Comparison of ENCODE assay signal across 8 cellular contexts in the genomic region with DNA sequence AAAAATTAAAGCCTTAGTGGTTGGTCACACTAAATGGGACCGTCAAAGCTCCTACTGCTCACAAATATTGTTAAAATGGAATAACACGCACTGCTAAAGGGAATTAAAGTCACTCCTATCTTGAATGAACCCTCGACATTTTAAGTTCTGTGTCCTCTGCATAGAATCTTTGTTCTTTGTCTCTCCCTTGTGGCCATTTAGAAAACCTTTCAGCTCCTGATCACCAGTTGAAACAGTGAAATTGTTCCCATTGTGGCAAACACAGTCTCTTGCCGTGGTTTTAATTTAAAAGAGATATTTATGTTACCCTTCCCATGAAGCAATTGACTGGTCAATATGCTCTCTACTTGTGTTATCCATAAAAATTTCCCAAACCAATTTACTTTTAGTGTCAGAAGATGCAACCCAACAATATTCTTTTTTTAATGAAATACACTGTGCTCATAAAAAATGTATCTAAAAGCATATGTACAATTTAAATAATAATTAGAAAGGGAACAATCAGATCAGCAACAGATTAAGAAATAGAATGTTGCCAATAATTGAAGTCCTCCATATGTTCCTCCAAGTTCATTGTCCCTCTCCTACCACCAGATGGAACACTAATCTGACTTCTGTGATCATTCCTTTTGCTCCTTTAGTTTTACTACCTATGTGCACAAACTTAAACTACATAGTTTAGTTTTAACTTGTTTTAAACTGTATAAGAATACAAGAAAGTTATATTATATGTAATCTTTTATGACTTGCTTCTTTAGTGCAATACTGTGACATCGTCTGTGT. TPM values are rescaled to one million over a fixed set of nuclear protein-coding genes. Genes with fewer than 3 reads are reported as not detected.
DNase-seq lines count a peak whose midpoint lies in the region; ATAC-seq and TF ChIP-seq lines count a peak whose summit lies in the region.
"Not testable (repeated sequence)": the region's sequence is repeated elsewhere in the genome, so short reads cannot be mapped to it uniquely, and the experiment has no call there.

No MANE protein-coding gene starts in this region.

- H3K27me3 Mint-ChIP-seq in activated T-cell treated with anti-CD3 and anti-CD28 coated beads, Interleukin-2, amount 50 U/mL, for 24 hours = not testable (repeated sequence)

- not testable (repeated sequence) for H3K9me3 Mint-ChIP-seq in activated T-cell treated with anti-CD3 and anti-CD28 coated beads, Interleukin-2, amount 50 U/mL, for 24 hours

- DNase-seq in EH (ENCODE audit: low read depth) (peak; percentile 64), NCI-H526 treated with DMSO at 0.1 percent for 48 hours (lab: John Stamatoyannopoulos, UW) (peak; percentile 28), fibroblast of peridontal ligament (ENCODE audit: extremely low read depth) (peak; percentile 74), mesendoderm (peak; percentile 66)
- DNase-seq in activated T-cell treated with anti-CD3 and anti-CD28 coated beads, Interleukin-2, amount 50 U/mL, for 24 hours; upper lobe of left lung: not testable (repeated sequence)

- WGBS in mesendoderm (ENCODE audit: extremely low coverage, insufficient coverage, low lambda C conversion rate) = no CpG with 5 or more reads among the region's 5 CpGs
- 24 to 25% methylated on average over 5 of the region's 5 CpGs for WGBS in upper lobe of left lung, 2 donors

- TF ChIP-seq EP300 in upper lobe of left lung (IDR thresholded peaks at IDR 0.05) = not testable (repeated sequence)

- H3K9me3 ChIP-seq in upper lobe of left lung = not testable (repeated sequence)

- H3K36me3 Mint-ChIP-seq in activated T-cell treated with anti-CD3 and anti-CD28 coated beads, Interleukin-2, amount 50 U/mL, for 24 hours (ENCODE audit: low read depth) = peaks cover 12% of the 10 kb centered on the region

- H3K23ac ChIP-seq in mesendoderm (ENCODE audit: low read length) = not testable (repeated sequence)

- H3K27ac Mint-ChIP-seq in activated T-cell treated with anti-CD3 and anti-CD28 coated beads, Interleukin-2, amount 50 U/mL, for 24 hours = peak overlapping the region; percentile 2

- H3K79me1 ChIP-seq in mesendoderm (ENCODE audit: low read length) = not testable (repeated sequence)

- not testable (repeated sequence) for H3K4me1 ChIP-seq in mesendoderm (ENCODE audit: control insufficient read depth, low read depth, low read length); upper lobe of left lung

- not testable (repeated sequence) for H3K4me2 ChIP-seq in mesendoderm (ENCODE audit: low read length)

- not testable (repeated sequence) for H3K18ac ChIP-seq in mesendoderm (ENCODE audit: low read length)

- H2BK120ac ChIP-seq in mesendoderm (ENCODE audit: low read depth, low read length) = not testable (repeated sequence)

- not testable (repeated sequence) for H3K4ac ChIP-seq in mesendoderm (ENCODE audit: low read depth, low read length)

- not testable (repeated sequence) for H4K8ac ChIP-seq in mesendoderm (ENCODE audit: low read depth, low read length)

- peaks cover 21% of the 10 kb centered on the region for H3K4me1 Mint-ChIP-seq in activated T-cell treated with anti-CD3 and anti-CD28 coated beads, Interleukin-2, amount 50 U/mL, for 24 hours (ENCODE audit: low read depth)

- H3K27ac ChIP-seq in mesendoderm (ENCODE audit: low read depth, low read length); upper lobe of left lung: not testable (repeated sequence)

- H2BK15ac ChIP-seq in mesendoderm (replicated peaks; ENCODE audit: low read depth) = not testable (repeated sequence)

- not testable (repeated sequence) for H2BK5ac ChIP-seq in mesendoderm (ENCODE audit: low read length)

- peak; percentile 20 to 69 (median 50) for TF ChIP-seq CTCF in upper lobe of left lung (IDR thresholded peaks at IDR 0.05)

- not testable (repeated sequence) for H3K56ac ChIP-seq in mesendoderm (ENCODE audit: low read length)

- not testable (repeated sequence) for TF ChIP-seq POLR2A in upper lobe of left lung (IDR thresholded peaks at IDR 0.05)

- H3K4me3 ChIP-seq in mesendoderm (ENCODE audit: low read length); upper lobe of left lung: not testable (repeated sequence)

- H3K79me2 ChIP-seq in mesendoderm (ENCODE audit: control insufficient read depth, insufficient read depth, low read length) = not testable (repeated sequence)

- not testable (repeated sequence) for H3K27me3 ChIP-seq in mesendoderm (ENCODE audit: insufficient read depth, low read length, poor library complexity); upper lobe of left lung

- H4K5ac ChIP-seq in mesendoderm (ENCODE audit: low read length) = not testable (repeated sequence)

- not testable (repeated sequence) for H3K4me3 Mint-ChIP-seq in activated T-cell treated with anti-CD3 and anti-CD28 coated beads, Interleukin-2, amount 50 U/mL, for 24 hours

- H3K9ac ChIP-seq in mesendoderm (ENCODE audit: low read length) = not testable (repeated sequence)

- peak; percentile 82 for ATAC-seq in GM21529 (IDR thresholded peaks at IDR 0.05; ENCODE audit: unreplicated experiment)
- ATAC-seq in HG03521 (IDR thresholded peaks at IDR 0.05; ENCODE audit: unreplicated experiment) = peak; percentile 67
- ATAC-seq in upper lobe of left lung (ENCODE audit: low FRiP score in 2 of 2) = peak in 1 of 2 donors; percentile 56

- H3K36me3 ChIP-seq in mesendoderm (ENCODE audit: control insufficient read depth, insufficient read depth, low read length); upper lobe of left lung: not testable (repeated sequence)

- H2AK5ac ChIP-seq in mesendoderm (ENCODE audit: low read length) = not testable (repeated sequence)

RNA-seq across cellular contexts. Expression of a gene that starts 20.3 kb away (rescaled TPM):
- not detected for polyA plus RNA-seq in mesendoderm (2013, experiment 1 of 2)
- not detected for polyA plus RNA-seq in mesendoderm (2013, experiment 2 of 2)
- total RNA-seq in upper lobe of left lung = 10 to 100 TPM in 1 of 6 donors, 1 to 10 TPM in 1, under 1 TPM in 3, not detected in 1; 0.33 to 13.6 (median 0.91) TPM
